10 cellular contexts compared by ENCODE assay signal in the genomic region with DNA sequence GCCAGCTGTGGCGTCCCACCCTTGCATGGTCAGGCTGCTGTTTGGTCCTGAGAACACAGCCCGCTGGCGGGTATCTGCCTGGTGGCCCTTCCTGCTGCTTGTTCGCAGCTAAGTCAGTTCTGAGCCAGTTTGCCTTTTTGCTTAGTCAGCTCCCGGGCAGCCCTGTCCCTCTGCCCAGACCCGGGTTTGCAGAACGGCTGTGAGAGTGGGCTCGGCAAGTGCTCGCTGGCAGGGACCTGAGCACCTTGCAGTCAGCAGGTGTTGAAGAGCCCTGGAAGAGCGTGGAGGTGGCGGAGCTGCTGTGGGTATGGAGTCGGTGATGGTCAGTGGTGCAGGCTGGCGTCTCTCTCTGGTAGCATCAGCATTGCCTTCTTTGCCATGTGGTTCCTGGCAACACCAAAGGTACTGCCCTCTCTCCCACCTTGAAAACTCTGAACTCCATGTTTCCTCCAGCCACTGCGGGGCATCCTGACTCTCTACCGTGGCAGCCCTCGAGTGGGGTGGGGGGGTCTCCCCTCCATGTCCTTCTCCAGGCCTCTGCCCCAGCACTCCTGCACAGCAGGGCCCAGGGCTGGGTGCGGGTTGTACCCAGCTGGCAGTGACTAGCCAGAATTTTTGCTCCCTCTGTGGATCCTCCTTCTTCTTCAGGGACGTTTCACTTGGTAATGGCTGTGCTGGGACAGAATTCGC. TPM values are rescaled to one million over a fixed set of nuclear protein-coding genes. Genes with fewer than 3 reads are reported as not detected.
DNase-seq lines count a peak whose midpoint lies in the region; FAIRE-seq and TF ChIP-seq lines count a peak whose summit lies in the region.
"Had no signal": no experiment of that assay in that cellular context is flagged by ENCODE, and none has a peak within 500 bp of the region (broad histone marks: within the 10 kb centered on the region; RNA-seq: fewer than 3 reads in every experiment).

No MANE protein-coding gene starts in this region.

- peaks cover 76 to 91% (median 86%) of the 10 kb centered on the region in 4 donors for H3K4me1 ChIP-seq in esophagus muscularis mucosa
- peaks cover 32% of the 10 kb centered on the region for H3K4me1 ChIP-seq in smooth muscle cell (ENCODE audit: low read depth)
- H3K4me1 ChIP-seq in hepatocyte (ENCODE audit: insufficient read depth) = peaks cover 40% of the 10 kb centered on the region

- no peak overlapping the region for H3K9ac ChIP-seq in smooth muscle cell (ENCODE audit: low read depth)

- peak overlapping the region in 1 of 4 donors; percentile 10 for H3K4me3 ChIP-seq in esophagus muscularis mucosa
- no peak overlapping the region for H3K4me3 ChIP-seq in smooth muscle cell
- no peak overlapping the region for H3K4me3 ChIP-seq in hepatocyte
- H3K4me3 ChIP-seq: pancreas had no signal

- H3K9me2 ChIP-seq in hepatocyte (replicated peaks; ENCODE audit: insufficient read depth) = no peaks in the 10 kb centered on the region

- H3K27ac ChIP-seq in esophagus muscularis mucosa (replicated peaks in 1 of 4) = peak overlapping the region; percentile 88 to 97 (median 94)
- H3K27ac ChIP-seq in smooth muscle cell (ENCODE audit: low read depth) = no peak overlapping the region
- H3K27ac ChIP-seq in hepatocyte = no peak overlapping the region
- H3K27ac ChIP-seq: pancreas had no signal

- H3F3A ChIP-seq in smooth muscle cell (ENCODE audit: low read depth) = peaks cover 21% of the 10 kb centered on the region

- TF ChIP-seq EP300 in esophagus muscularis mucosa (IDR thresholded peaks at IDR 0.05) = no peak

- no peaks in the 10 kb centered on the region for H3K9me3 Mint-ChIP-seq in IgD-negative memory B cell
- H3K9me3 Mint-ChIP-seq: central memory CD8-positive, alpha-beta T cell had no signal

- peak overlapping the region in 2 of 4 donors; percentile 51 to 86 for H3K4me3 Mint-ChIP-seq in IgD-negative memory B cell
- H3K4me3 Mint-ChIP-seq: central memory CD8-positive, alpha-beta T cell had no signal

- H2AFZ ChIP-seq in smooth muscle cell (ENCODE audit: low read depth) = no peak overlapping the region
- H2AFZ ChIP-seq in hepatocyte = no peak overlapping the region

- no peaks in the 10 kb centered on the region for H3K27me3 Mint-ChIP-seq in IgD-negative memory B cell
- H3K27me3 Mint-ChIP-seq: central memory CD8-positive, alpha-beta T cell had no signal

- H3K4me2 ChIP-seq in smooth muscle cell (peak overlapping the region; percentile 99), hepatocyte (no peak overlapping the region)

- no peak for FAIRE-seq in H54 (lab: Jason Lieb, UNC)
- FAIRE-seq: pancreas had no signal

- DNase-seq in activated effector memory CD4-positive, alpha-beta T cell treated with anti-CD3 and anti-CD28 coated beads, Interleukin-2, amount 50 U/mL, for 16 hours = peak; percentile 62
- no peak for DNase-seq in activated effector memory CD4-positive, alpha-beta T cell treated with Interleukin-2 at 50 U/mL for 16 hours
- DNase-seq in esophagus muscularis mucosa (ENCODE audit: extremely low spot score) (no peak), smooth muscle cell (lab: John Stamatoyannopoulos, UW; ENCODE audit: unreplicated experiment) (no peak), H54 (ENCODE audit: insufficient read length, low spot score) (no peak), NCI-H1436 treated with DMSO at 0.1 percent for 48 hours (lab: John Stamatoyannopoulos, UW) (no peak), hepatocyte (ENCODE audit: low spot score) (no peak)

- WGBS in esophagus muscularis mucosa = 62% methylated on average over 14 of the region's 19 CpGs
- 92% methylated on average over 19 of the region's 19 CpGs for WGBS in smooth muscle cell (ENCODE audit: low lambda C conversion rate)
- 91% methylated on average over 18 of the region's 19 CpGs for WGBS in hepatocyte (ENCODE audit: low lambda C conversion rate, missing lambda C conversion rate)

- intact Hi-C loops in esophagus muscularis mucosa (cut with DNase I) = loop anchor here (5.0 kb wide), 1 partner anchor 35 kb away; no protein-coding TSS in a partner anchor

- H3K27me3 ChIP-seq in esophagus muscularis mucosa = no peaks in the 10 kb centered on the region
- no peaks in the 10 kb centered on the region for H3K27me3 ChIP-seq in smooth muscle cell (ENCODE audit: low read depth)
- no peaks in the 10 kb centered on the region for H3K27me3 ChIP-seq in hepatocyte
- H3K27me3 ChIP-seq: pancreas had no signal

- H3K36me3 Mint-ChIP-seq in IgD-negative memory B cell = peaks cover 5% of the 10 kb centered on the region

- peaks cover 92% of the 10 kb centered on the region for H4K20me1 ChIP-seq in smooth muscle cell (ENCODE audit: low read depth)
- peaks cover 66% of the 10 kb centered on the region for H4K20me1 ChIP-seq in hepatocyte (ENCODE audit: insufficient read depth, poor library complexity, severe bottlenecking)

- peak overlapping the region; percentile 59 to 84 (median 78) for H3K27ac Mint-ChIP-seq in IgD-negative memory B cell

- TF ChIP-seq POLR2A in esophagus muscularis mucosa (IDR thresholded peaks at IDR 0.05; ENCODE audit: low read depth) (no peak), H54 (IDR thresholded peaks at IDR 0.05; ENCODE audit: low read depth, low read length) (no peak)

- no peaks in the 10 kb centered on the region for H3K9me3 ChIP-seq in esophagus muscularis mucosa
- H3K9me3 ChIP-seq in smooth muscle cell (replicated peaks; ENCODE audit: low read depth) = no peaks in the 10 kb centered on the region
- H3K9me3 ChIP-seq in hepatocyte (ENCODE audit: low read depth) = no peaks in the 10 kb centered on the region
- H3K9me3 ChIP-seq: pancreas had no signal

- TF ChIP-seq CTCF in esophagus muscularis mucosa (IDR thresholded peaks at IDR 0.05) = no peak
- TF ChIP-seq CTCF in smooth muscle cell (IDR thresholded peaks at IDR 0.05; ENCODE audit: borderline replicate concordance, insufficient read depth, poor library complexity, severe bottlenecking) = no peak
- no peak for TF ChIP-seq CTCF in hepatocyte (IDR thresholded peaks at IDR 0.05; ENCODE audit: poor library complexity)

- peaks cover 42 to 56% (median 47%) of the 10 kb centered on the region in 3 donors for H3K4me1 Mint-ChIP-seq in IgD-negative memory B cell

- H3K79me2 ChIP-seq in smooth muscle cell (ENCODE audit: low read depth) = peaks cover 86% of the 10 kb centered on the region
- peaks cover 88% of the 10 kb centered on the region for H3K79me2 ChIP-seq in hepatocyte

- H3K36me3 ChIP-seq in esophagus muscularis mucosa = peaks cover 0 to 10% (median 0%) of the 10 kb centered on the region in 4 donors
- H3K36me3 ChIP-seq in smooth muscle cell (ENCODE audit: low read depth) = no peaks in the 10 kb centered on the region
- no peaks in the 10 kb centered on the region for H3K36me3 ChIP-seq in hepatocyte (replicated peaks; ENCODE audit: insufficient read depth, low read depth)
- H3K36me3 ChIP-seq: pancreas had no signal

RNA-seq across cellular contexts. Expression of a gene that starts 4.6 kb away (rescaled TPM):
- polyA plus RNA-seq in IgD-negative memory B cell (0.94 TPM), smooth muscle cell (49.1 and 55.9 TPM in 2 replicates), hepatocyte (35.1 and 41.2 TPM in 2 replicates)
- total RNA-seq in esophagus muscularis mucosa (100 to 1,000 TPM; 234 to 301 (median 245) TPM), smooth muscle cell (48.0 and 65.9 TPM in 2 replicates), hepatocyte (53.6 and 55.8 TPM in 2 replicates)

Comparison
In these comparisons a context has a peak if more than half of its experiments do, and no peak if none do; other contexts are left out.
1. H3K27ac ChIP-seq: peak in esophagus muscularis mucosa (4 of 4); none in smooth muscle cell (single experiment) and hepatocyte (single experiment).